Comparison of ENCODE assay signal across 16 cellular contexts in genomic region chr5:97550164-97550563, GRCh38.
DNase-seq lines count a peak whose midpoint lies in the region; ATAC-seq and TF ChIP-seq lines count a peak whose summit lies in the region.
"Had no signal": no experiment of that assay in that cellular context is flagged by ENCODE, and none has a peak within 500 bp of the region (broad histone marks: within the 10 kb centered on the region; RNA-seq: fewer than 3 reads in every experiment).

No MANE protein-coding gene starts in this region.

- H3K4me1 ChIP-seq in mammary epithelial cell (ENCODE audit: insufficient read depth, low read length), result peaks cover 15% of the 10 kb centered on the region
- H3K4me1 ChIP-seq: BE2C had no signal

- no peak overlapping the region for H3K9ac ChIP-seq in mammary epithelial cell (ENCODE audit: insufficient read depth, low read length)

- WGBS in mammary epithelial cell (ENCODE audit: low coverage, missing lambda C conversion rate), result 63% methylated on average over 1 of the region's 1 CpG

- H2AFZ ChIP-seq in mammary epithelial cell (ENCODE audit: low read depth, low read length), result no peak overlapping the region

- H3K9me3 Mint-ChIP-seq in T-cell, result no peaks in the 10 kb centered on the region
- H3K9me3 Mint-ChIP-seq: activated T-cell treated with anti-CD3 and anti-CD28 coated beads, Interleukin-2, amount 50 U/mL, for 24 hours; memory B cell had no signal

- BruUV-seq in mammary epithelial cell (replicated peaks; lab: Mats Ljungman, UMichigan), result no TSS peak

- H3K9me3 ChIP-seq in mammary epithelial cell (replicated peaks; ENCODE audit: insufficient read depth, low read length), result no peaks in the 10 kb centered on the region
- H3K9me3 ChIP-seq: BE2C had no signal

- H3K36me3 ChIP-seq in mammary epithelial cell (ENCODE audit: insufficient read depth, low read length), result no peaks in the 10 kb centered on the region
- H3K36me3 ChIP-seq: BE2C had no signal

- H3K27ac Mint-ChIP-seq in T-cell, result no peak overlapping the region
- H3K27ac Mint-ChIP-seq: activated T-cell treated with anti-CD3 and anti-CD28 coated beads, Interleukin-2, amount 50 U/mL, for 24 hours; memory B cell; stimulated activated naive B cell treated with anti-CD40 and anti-IgM and Interleukin-4, amounts not matched to agents 10 μg/mL and 1 μg/mL and 100 μg/mL, for 72 hours had no signal

- dilution Hi-C loops in mammary epithelial cell (cut with HindIII; ENCODE audit: low sequenced_read_pairs), result no loop called here

- no peak overlapping the region for H3K4me3 Mint-ChIP-seq in T-cell
- H3K4me3 Mint-ChIP-seq: activated T-cell treated with anti-CD3 and anti-CD28 coated beads, Interleukin-2, amount 50 U/mL, for 24 hours; memory B cell; stimulated activated naive B cell treated with anti-CD40 and anti-IgM and Interleukin-4, amounts not matched to agents 10 μg/mL and 1 μg/mL and 100 μg/mL, for 72 hours had no signal

- peaks cover 0 to 35% (median 10%) of the 10 kb centered on the region in 3 donors for H3K4me1 Mint-ChIP-seq in T-cell

- H4K20me1 ChIP-seq in mammary epithelial cell (ENCODE audit: insufficient read depth, low read length), result no peaks in the 10 kb centered on the region

- POLR2A ChIA-PET in T-cell (lab: Charles Lee), result no interaction called here

- H3K27ac ChIP-seq in mammary epithelial cell (ENCODE audit: insufficient read depth, low read depth, low read length), result no peak overlapping the region

- no peak overlapping the region for H3K4me3 ChIP-seq in mammary epithelial cell (replicated peaks in 1 of 3; ENCODE audit: insufficient read depth in 1 of 3, low read depth in 2 of 3, low read length in 3 of 3)

- H3K79me2 ChIP-seq in mammary epithelial cell (ENCODE audit: insufficient read depth, low read length), result no peaks in the 10 kb centered on the region

- peak; percentile 17 for DNase-seq in AG08396 (ENCODE audit: low spot score)
- DNase-seq in HT1080 (ENCODE audit: low read depth), result peak; percentile 62
- DNase-seq in mammary epithelial cell, result peak; percentile 65
- peak; percentile 82 for DNase-seq in iris pigment epithelial cell (ENCODE audit: low read depth)
- no peak for DNase-seq in T-cell
- DNase-seq in NCI-H187 treated with DMSO at 0.1 percent for 48 hours (lab: John Stamatoyannopoulos, UW), result no peak
- no peak for DNase-seq in NAMALWA (ENCODE audit: low spot score)
- DNase-seq in stimulated activated CD4-positive, alpha-beta T cell treated with anti-CD3 and anti-CD28 coated beads, Interleukin-4, amount 100 ng/mL, for 1 hour, result no peak
- DNase-seq: activated T-cell treated with anti-CD3 and anti-CD28 coated beads, Interleukin-2, amount 50 U/mL, for 24 hours; aorta; BE2C; NCI-H2029; posterior cingulate gyrus; stimulated activated CD4-positive, alpha-beta T cell treated with anti-CD3 and anti-CD28 coated beads, Interleukin-1b, Interleukin-23, amount 100 ng/mL, for 48 hours; stimulated activated naive B cell treated with anti-CD40 and anti-IgM and Interleukin-4, amounts not matched to agents 10 μg/mL and 1 μg/mL and 100 μg/mL, for 72 hours had no signal

- no peak for TF ChIP-seq CTCF in mammary epithelial cell (conservative IDR thresholded peaks at IDR 0.05 in 1 of 2, IDR thresholded peaks at IDR 0.05 in 1 of 2; ENCODE audit: extremely low read depth in 1 of 2, insufficient read depth in 1 of 2, low read depth in 1 of 2, low read length in 2 of 2)

- H3K27me3 ChIP-seq in mammary epithelial cell (ENCODE audit: insufficient read depth, low read length), result no peaks in the 10 kb centered on the region
- H3K27me3 ChIP-seq: BE2C had no signal

- intact Hi-C loops in mammary epithelial cell (cut with micrococcal nuclease), result no loop called here

- H3K27me3 Mint-ChIP-seq in T-cell, result no peaks in the 10 kb centered on the region
- H3K27me3 Mint-ChIP-seq: activated T-cell treated with anti-CD3 and anti-CD28 coated beads, Interleukin-2, amount 50 U/mL, for 24 hours; memory B cell; stimulated activated naive B cell treated with anti-CD40 and anti-IgM and Interleukin-4, amounts not matched to agents 10 μg/mL and 1 μg/mL and 100 μg/mL, for 72 hours had no signal

- in situ Hi-C loops in mammary epithelial cell (cut with MboI; ENCODE audit: low sequenced_read_pairs in 2 of 2), result no loop called here

- H3K36me3 Mint-ChIP-seq in T-cell, result no peaks in the 10 kb centered on the region
- H3K36me3 Mint-ChIP-seq: memory B cell had no signal

- H3K4me2 ChIP-seq in mammary epithelial cell (ENCODE audit: insufficient read depth, low read depth, low read length), result no peak overlapping the region

- CTCF ChIA-PET in mammary epithelial cell (lab: Charles Lee; ENCODE audit: low non-redundant PET) (no interaction called here), T-cell (lab: Charles Lee) (no interaction called here)

- ATAC-seq in T-cell (replicated peaks in 1 of 4), result no peak
- ATAC-seq: stimulated activated naive B cell treated with anti-CD40 and anti-IgM and Interleukin-4, amounts not matched to agents 10 μg/mL and 1 μg/mL and 100 μg/mL, for 72 hours had no signal

Comparison
In these comparisons a context has a peak if more than half of its experiments do, and no peak if none do; other contexts are left out.
1. DNase-seq: peak in AG08396 (single experiment), HT1080 (single experiment), mammary epithelial cell (single experiment) and iris pigment epithelial cell (single experiment); none in T-cell (0 of 34), NCI-H187 treated with DMSO at 0.1 percent for 48 hours (single experiment), NAMALWA (single experiment) and stimulated activated CD4-positive, alpha-beta T cell treated with anti-CD3 and anti-CD28 coated beads, Interleukin-4, amount 100 ng/mL, for 1 hour (single experiment).